Comparison of ENCODE assay signal across 1 cellular context in genomic region chr3:184135149-184135910, GRCh38.
TF ChIP-seq lines count a peak whose summit lies in the region.

Gene EIF2B5 (plus strand): TSS chr3:184135358. CDS start chr3:184135386, 28 bp downstream.

TF ChIP-seq in K562, 482 proteins besides CTCF, POLR2A, EP300 and RAD21 (continued from another document and continues in another):
- peak; percentile 50; the same call in 1 of the 2 replicates for TF ChIP-seq THAP12 (CRISPR knock-in tag; IDR thresholded peaks at IDR 0.05)
- TF ChIP-seq SMAD2 (IDR thresholded peaks at IDR 0.05; ENCODE audit: low read depth, low read length), result no peak
- TF ChIP-seq ZNF584 (CRISPR knock-in tag; IDR thresholded peaks at IDR 0.05; ENCODE audit: low read depth), result no peak
- TF ChIP-seq ZBTB2 (IDR thresholded peaks at IDR 0.05), result peak; percentile 74; the same call in 1 of the 2 replicates
- 0 out of 4 replicates have a peak, but pooled peaks of 1 of the 2 experiments have one; percentile 25 for TF ChIP-seq ZNF639 (CRISPR knock-in tag; conservative IDR thresholded peaks at IDR 0.05 in 1 of 2, IDR thresholded peaks at IDR 0.05 in 1 of 2)
- TF ChIP-seq ATF4 (CRISPR knock-in tag; IDR thresholded peaks at IDR 0.05), result 0 out of 2 replicates have a peak, but pooled peaks have one; percentile 11
- TF ChIP-seq ZNF224 (CRISPR knock-in tag; IDR thresholded peaks at IDR 0.05), result no peak
- TF ChIP-seq NFATC3 (IDR thresholded peaks at IDR 0.05), result no peak
- peak; percentile 87 for TF ChIP-seq KLF16 (IDR thresholded peaks at IDR 0.05)
- TF ChIP-seq SIX5 (IDR thresholded peaks at IDR 0.05; ENCODE audit: borderline replicate concordance in 1 of 2, insufficient read depth in 1 of 2, low read depth in 1 of 2, low read length in 2 of 2), result peak; percentile 41 to 44; a peak in 3 of 4 replicates
- TF ChIP-seq TFAM (CRISPR knock-in tag; conservative IDR thresholded peaks at IDR 0.05), result no peak
- peak; percentile 87 for TF ChIP-seq GABPA (tag; conservative IDR thresholded peaks at IDR 0.05; ENCODE audit: low read depth)
- 0 out of 2 replicates have a peak, but pooled peaks have one; percentile 26 for TF ChIP-seq HDAC2 (IDR thresholded peaks at IDR 0.05)
- no peak for TF ChIP-seq THRA (IDR thresholded peaks at IDR 0.05)
- no peak for TF ChIP-seq ILF3 (IDR thresholded peaks at IDR 0.05; ENCODE audit: borderline replicate concordance)
- no peak for TF ChIP-seq ZNF717 (CRISPR knock-in tag; IDR thresholded peaks at IDR 0.05)
- peak; percentile 90 for TF ChIP-seq PRDM10 (IDR thresholded peaks at IDR 0.05; ENCODE audit: partially characterized antibody)
- no peak for TF ChIP-seq CHD4 (IDR thresholded peaks at IDR 0.05; ENCODE audit: insufficient read depth, insufficient replicate concordance, low read depth, low read length, poor library complexity, severe bottlenecking)
- no peak for TF ChIP-seq ZNF77 (CRISPR knock-in tag; IDR thresholded peaks at IDR 0.05)
- no peak for TF ChIP-seq SRSF7 (optimal IDR thresholded peaks at IDR 0.05; ENCODE audit: low read depth, low read length)
- no peak for TF ChIP-seq MYNN (IDR thresholded peaks at IDR 0.05)
- no peak for TF ChIP-seq MYNN (CRISPR knock-in tag; IDR thresholded peaks at IDR 0.05)
- no peak for TF ChIP-seq ZZZ3 (IDR thresholded peaks at IDR 0.05)
- TF ChIP-seq ZEB2 (IDR thresholded peaks at IDR 0.05), result no peak
- TF ChIP-seq ZNF23 (CRISPR knock-in tag; IDR thresholded peaks at IDR 0.05), result no peak
- peak; percentile 66 for TF ChIP-seq CTBP1 (IDR thresholded peaks at IDR 0.05; ENCODE audit: borderline replicate concordance)
- TF ChIP-seq ASH1L (IDR thresholded peaks at IDR 0.05; ENCODE audit: borderline replicate concordance, low read depth, partially characterized antibody), result peak; percentile 69
- TF ChIP-seq RBM14 (IDR thresholded peaks at IDR 0.05; ENCODE audit: borderline replicate concordance, insufficient read depth, low read depth, low read length), result no peak
- TF ChIP-seq CBX3 (IDR thresholded peaks at IDR 0.05; ENCODE audit: borderline replicate concordance in 1 of 2, low read length in 2 of 2), result no peak
- no peak for TF ChIP-seq THAP7 (CRISPR knock-in tag; IDR thresholded peaks at IDR 0.05)
- no peak for TF ChIP-seq SNIP1 (IDR thresholded peaks at IDR 0.05; ENCODE audit: low read depth)
- TF ChIP-seq ZNF696 (CRISPR knock-in tag; conservative IDR thresholded peaks at IDR 0.05), result no peak
- TF ChIP-seq ZNF124 (CRISPR knock-in tag; IDR thresholded peaks at IDR 0.05), result no peak
- no peak for TF ChIP-seq MYBL2 (IDR thresholded peaks at IDR 0.05; ENCODE audit: low read depth)
- no peak for TF ChIP-seq MYBL2 (CRISPR knock-in tag; IDR thresholded peaks at IDR 0.05; ENCODE audit: borderline replicate concordance)
- TF ChIP-seq ZNF436 (CRISPR knock-in tag; IDR thresholded peaks at IDR 0.05), result no peak
- TF ChIP-seq NEUROD1 (IDR thresholded peaks at IDR 0.05; ENCODE audit: borderline replicate concordance, low read depth, low read length, partially characterized antibody), result peak; percentile 85
- peak; percentile 86 for TF ChIP-seq SP1 (CRISPR knock-in tag; IDR thresholded peaks at IDR 0.05)
- TF ChIP-seq MAZ (CRISPR knock-in tag; conservative IDR thresholded peaks at IDR 0.05 in 1 of 2, IDR thresholded peaks at IDR 0.05 in 1 of 2), result peak; percentile 63 to 78
- peak in 1 of 2 experiments; percentile 68; a peak in 1 of 4 replicates for TF ChIP-seq ZMIZ1 (IDR thresholded peaks at IDR 0.05; ENCODE audit: low read depth in 2 of 2, low read length in 2 of 2)
- TF ChIP-seq NR2C1 (IDR thresholded peaks at IDR 0.05), result peak; percentile 22
- TF ChIP-seq NR2C1 (tag; IDR thresholded peaks at IDR 0.05), result peak; percentile 68; the same call in 1 of the 2 replicates
- TF ChIP-seq HBP1 (CRISPR knock-in tag; IDR thresholded peaks at IDR 0.05), result peak; percentile 60; the same call in 1 of the 2 replicates
- TF ChIP-seq MLLT1 (IDR thresholded peaks at IDR 0.05), result no peak
